Comparison of ENCODE assay signal across 16 cellular contexts in the genomic region with DNA sequence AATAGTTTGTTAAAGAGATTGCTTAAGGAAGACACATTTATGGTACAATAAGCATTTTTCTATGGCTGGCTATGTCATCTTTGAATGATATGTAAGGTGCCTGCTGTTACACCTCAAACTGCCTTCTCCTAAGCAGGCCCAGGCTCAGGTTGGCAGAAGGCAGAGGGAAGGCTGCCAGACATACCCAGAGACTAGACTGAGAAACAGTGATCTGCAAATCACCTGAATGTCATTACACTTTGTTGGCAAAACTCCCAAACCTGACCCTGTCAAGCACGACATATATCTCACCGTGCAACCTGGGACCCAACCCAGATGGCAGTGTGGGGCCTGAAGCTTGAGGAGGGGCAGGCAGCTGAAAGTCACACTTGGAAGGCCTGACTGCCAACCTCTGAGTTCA.
"Had no signal": no experiment of that assay in that cellular context is flagged by ENCODE, and none has a peak within 500 bp of the region (broad histone marks: within the 10 kb centered on the region; RNA-seq: fewer than 3 reads in every experiment).

No MANE protein-coding gene starts in this region.

- DNase-seq: activated B cell treated with CpG ODN at 0.5 μM for 24 hours; activated CD4-positive, alpha-beta T cell treated with anti-CD3 and anti-CD28 coated beads for 48 hours; activated CD8-positive, alpha-beta memory T cell treated with anti-CD3 and anti-CD28 coated beads, Interleukin-2, amount 50 U/mL, for 48 hours; activated gamma-delta T cell; activated T-cell treated with anti-CD3 and anti-CD28 coated beads, Interleukin-2, amount 50 U/mL, for 72 hours; amniotic stem cell; colonic mucosa; mesenchymal stem cell; natural killer cell; posterior cingulate gyrus; stimulated activated CD4-positive, alpha-beta T cell treated with anti-CD3 and anti-CD28 coated beads, Interleukin-2, amount 100 ng/mL, for 48 hours; tibial artery; uterus had no signal

- H3K36me3 Mint-ChIP-seq: activated naive CD8-positive, alpha-beta T cell; natural killer cell; stimulated activated memory B cell treated with anti-CD40 and anti-IgM and Interleukin-4, amounts not matched to agents 10 μg/mL and 1 μg/mL and 100 μg/mL, for 72 hours had no signal

- H3K9me3 Mint-ChIP-seq: activated B cell treated with CpG ODN at 0.5 μM for 24 hours, natural killer cell had no signal

- H3K27me3 Mint-ChIP-seq: activated B cell treated with CpG ODN at 0.5 μM for 24 hours; activated naive CD8-positive, alpha-beta T cell had no signal

- H3K27ac Mint-ChIP-seq: activated B cell treated with CpG ODN at 0.5 μM for 24 hours; activated naive CD8-positive, alpha-beta T cell; activated T-cell treated with anti-CD3 and anti-CD28 coated beads, Interleukin-2, amount 50 U/mL, for 72 hours; natural killer cell; stimulated activated memory B cell treated with anti-CD40 and anti-IgM and Interleukin-4, amounts not matched to agents 10 μg/mL and 1 μg/mL and 100 μg/mL, for 72 hours had no signal

- ATAC-seq: activated T-cell treated with anti-CD3 and anti-CD28 coated beads, Interleukin-2, amount 50 U/mL, for 72 hours; esophagus mucosa; natural killer cell; stimulated activated memory B cell treated with anti-CD40 and anti-IgM and Interleukin-4, amounts not matched to agents 10 μg/mL and 1 μg/mL and 100 μg/mL, for 72 hours had no signal

- H3K4me3 Mint-ChIP-seq: activated B cell treated with CpG ODN at 0.5 μM for 24 hours; activated naive CD8-positive, alpha-beta T cell; activated T-cell treated with anti-CD3 and anti-CD28 coated beads, Interleukin-2, amount 50 U/mL, for 72 hours; natural killer cell; stimulated activated memory B cell treated with anti-CD40 and anti-IgM and Interleukin-4, amounts not matched to agents 10 μg/mL and 1 μg/mL and 100 μg/mL, for 72 hours had no signal
